9 cellular contexts compared by ENCODE assay signal in genomic region chr9:109416135-109416706, GRCh38.
A peak's percentile ranks its signal among the peaks of the same experiment; 100 is the strongest.
DNase-seq lines count a peak whose midpoint lies in the region; ATAC-seq and TF ChIP-seq lines count a peak whose summit lies in the region.
"Had no signal": no experiment of that assay in that cellular context is flagged by ENCODE, and none has a peak within 500 bp of the region (broad histone marks: within the 10 kb centered on the region; RNA-seq: fewer than 3 reads in every experiment).

No MANE protein-coding gene starts in this region.

- H3K36me3 Mint-ChIP-seq in nephron progenitor cell (ENCODE audit: low read depth), result peaks cover 5% of the 10 kb centered on the region

- TF ChIP-seq POLR2A in vagina (IDR thresholded peaks at IDR 0.05), result no peak

- TF ChIP-seq CTCF in nephron progenitor cell (IDR thresholded peaks at IDR 0.05), result no peak
- no peak for TF ChIP-seq CTCF in vagina (IDR thresholded peaks at IDR 0.05)

- H3K4me3 Mint-ChIP-seq in nephron progenitor cell, result no peak overlapping the region

- peaks cover 83% of the 10 kb centered on the region for H3K4me1 Mint-ChIP-seq in nephron progenitor cell

- H3K27me3 Mint-ChIP-seq in nephron progenitor cell (ENCODE audit: low read depth, poor library complexity), result no peaks in the 10 kb centered on the region

- no peaks in the 10 kb centered on the region for H3K36me3 ChIP-seq in vagina
- H3K36me3 ChIP-seq: cardiac muscle cell had no signal

- H3K9me3 Mint-ChIP-seq in nephron progenitor cell, result no peaks in the 10 kb centered on the region

- no peaks in the 10 kb centered on the region for H3K9me3 ChIP-seq in vagina

- ATAC-seq in GM18858 (IDR thresholded peaks at IDR 0.05; ENCODE audit: unreplicated experiment), result peak; percentile 32
- ATAC-seq in GM21423 (IDR thresholded peaks at IDR 0.05; ENCODE audit: unreplicated experiment), result peak; percentile 51
- peak; percentile 61 for ATAC-seq in HG03196 (IDR thresholded peaks at IDR 0.05; ENCODE audit: unreplicated experiment)

- DNase-seq in nephron progenitor cell (no peak), vagina (ENCODE audit: extremely low spot score in 2 of 2) (no peak), NCI-H1436 treated with DMSO at 0.1 percent for 48 hours (lab: John Stamatoyannopoulos, UW) (no peak), NCI-H187 (lab: John Stamatoyannopoulos, UW) (no peak)
- DNase-seq: glutamatergic neuron had no signal

- no peaks in the 10 kb centered on the region for H3K27me3 ChIP-seq in vagina
- H3K27me3 ChIP-seq: cardiac muscle cell had no signal

- H3K4me1 ChIP-seq in vagina, result no peaks in the 10 kb centered on the region

- peak overlapping the region; percentile 18 for H3K27ac Mint-ChIP-seq in nephron progenitor cell

- no peak overlapping the region for H3K27ac ChIP-seq in vagina
- H3K27ac ChIP-seq: cardiac muscle cell had no signal

- intact Hi-C loops in vagina (cut with DNase I), result no loop called here

- no peak overlapping the region for H3K4me3 ChIP-seq in vagina
- H3K4me3 ChIP-seq: cardiac muscle cell had no signal
